ENCODE assay signal across 16 cellular contexts in genomic region chr9:123020796-123021195, GRCh38. TPM values are rescaled to one million over a fixed set of nuclear protein-coding genes. Genes with fewer than 3 reads are reported as not detected.
DNase-seq lines count a peak whose midpoint lies in the region; ATAC-seq and TF ChIP-seq lines count a peak whose summit lies in the region.
"Had no signal": no experiment of that assay in that cellular context is flagged by ENCODE, and none has a peak within 500 bp of the region (broad histone marks: within the 10 kb centered on the region; RNA-seq: fewer than 3 reads in every experiment).

No MANE protein-coding gene starts in this region.

- peaks cover 16% of the 10 kb centered on the region for H3K36me3 Mint-ChIP-seq in chondrocyte (ENCODE audit: low read depth)

- peak overlapping the region; percentile 16 for H3K4me3 Mint-ChIP-seq in chondrocyte (ENCODE audit: unreplicated experiment)
- H3K4me3 Mint-ChIP-seq: CD14-positive monocyte; CD8-positive, alpha-beta T cell; GM23338; H9 had no signal

- no peaks in the 10 kb centered on the region for H3K27me3 Mint-ChIP-seq in chondrocyte (ENCODE audit: low read depth)

- DNase-seq in GM04503 (ENCODE audit: low read depth) (peak; percentile 40), chondrocyte (ENCODE audit: low spot score) (no peak), fibroblast of peridontal ligament (ENCODE audit: extremely low read depth) (peak; percentile 50), NCI-H2107 treated with DMSO at 0.1 percent for 48 hours (lab: John Stamatoyannopoulos, UW; ENCODE audit: unreplicated experiment) (no peak)
- DNase-seq in activated CD8-positive, alpha-beta memory T cell treated with anti-CD3 and anti-CD28 coated beads, Interleukin-2, amount 50 U/mL, for 4 hours, result no peak
- DNase-seq: CD8-positive, alpha-beta T cell; COR-L47; DMS153; DMS79 treated with DMSO at 0.1 percent for 48 hours; EL; H9 had no signal

- no peaks in the 10 kb centered on the region for H3K9me3 Mint-ChIP-seq in chondrocyte (ENCODE audit: low read depth)
- H3K9me3 Mint-ChIP-seq: CD14-positive monocyte; CD8-positive, alpha-beta T cell; GM23338; H9 had no signal

- ATAC-seq in GM18861 (IDR thresholded peaks at IDR 0.05; ENCODE audit: unreplicated experiment), result no peak
- no peak for ATAC-seq in HG02678 (IDR thresholded peaks at IDR 0.05; ENCODE audit: unreplicated experiment)
- ATAC-seq: CD8-positive, alpha-beta T cell; GM23338; HepG2 had no signal

- peaks cover 17% of the 10 kb centered on the region for H3K4me1 Mint-ChIP-seq in chondrocyte (ENCODE audit: low read depth)
- H3K4me1 Mint-ChIP-seq: CD14-positive monocyte, GM23338, H9 had no signal

- H3K27ac Mint-ChIP-seq in chondrocyte (ENCODE audit: unreplicated experiment), result peak overlapping the region; percentile 8
- H3K27ac Mint-ChIP-seq: CD14-positive monocyte; CD8-positive, alpha-beta T cell; H9 had no signal

- TF ChIP-seq CTCF in chondrocyte (IDR thresholded peaks at IDR 0.05), result no peak

RNA-seq across cellular contexts. Expression of gene GPR21, which starts 12.7 kb away (rescaled TPM):
- 3.9 to 5.5 TPM (median 4.8 TPM) in 3 replicates for total RNA-seq in chondrocyte

Comparison
In these comparisons a context has a peak if more than half of its experiments do, and no peak if none do; other contexts are left out.
1. DNase-seq: peak in GM04503 (single experiment) and fibroblast of peridontal ligament (single experiment); none in chondrocyte (single experiment), activated CD8-positive, alpha-beta memory T cell treated with anti-CD3 and anti-CD28 coated beads, Interleukin-2, amount 50 U/mL, for 4 hours (single experiment) and NCI-H2107 treated with DMSO at 0.1 percent for 48 hours (single experiment).